Comparison of ENCODE assay signal across 8 cellular contexts in genomic region chrX:102651242-102651967, GRCh38. TPM values are rescaled to one million over a fixed set of nuclear protein-coding genes. Genes with fewer than 3 reads are reported as not detected.
DNase-seq lines count a peak whose midpoint lies in the region; ATAC-seq and TF ChIP-seq lines count a peak whose summit lies in the region.

A gene with protein sequence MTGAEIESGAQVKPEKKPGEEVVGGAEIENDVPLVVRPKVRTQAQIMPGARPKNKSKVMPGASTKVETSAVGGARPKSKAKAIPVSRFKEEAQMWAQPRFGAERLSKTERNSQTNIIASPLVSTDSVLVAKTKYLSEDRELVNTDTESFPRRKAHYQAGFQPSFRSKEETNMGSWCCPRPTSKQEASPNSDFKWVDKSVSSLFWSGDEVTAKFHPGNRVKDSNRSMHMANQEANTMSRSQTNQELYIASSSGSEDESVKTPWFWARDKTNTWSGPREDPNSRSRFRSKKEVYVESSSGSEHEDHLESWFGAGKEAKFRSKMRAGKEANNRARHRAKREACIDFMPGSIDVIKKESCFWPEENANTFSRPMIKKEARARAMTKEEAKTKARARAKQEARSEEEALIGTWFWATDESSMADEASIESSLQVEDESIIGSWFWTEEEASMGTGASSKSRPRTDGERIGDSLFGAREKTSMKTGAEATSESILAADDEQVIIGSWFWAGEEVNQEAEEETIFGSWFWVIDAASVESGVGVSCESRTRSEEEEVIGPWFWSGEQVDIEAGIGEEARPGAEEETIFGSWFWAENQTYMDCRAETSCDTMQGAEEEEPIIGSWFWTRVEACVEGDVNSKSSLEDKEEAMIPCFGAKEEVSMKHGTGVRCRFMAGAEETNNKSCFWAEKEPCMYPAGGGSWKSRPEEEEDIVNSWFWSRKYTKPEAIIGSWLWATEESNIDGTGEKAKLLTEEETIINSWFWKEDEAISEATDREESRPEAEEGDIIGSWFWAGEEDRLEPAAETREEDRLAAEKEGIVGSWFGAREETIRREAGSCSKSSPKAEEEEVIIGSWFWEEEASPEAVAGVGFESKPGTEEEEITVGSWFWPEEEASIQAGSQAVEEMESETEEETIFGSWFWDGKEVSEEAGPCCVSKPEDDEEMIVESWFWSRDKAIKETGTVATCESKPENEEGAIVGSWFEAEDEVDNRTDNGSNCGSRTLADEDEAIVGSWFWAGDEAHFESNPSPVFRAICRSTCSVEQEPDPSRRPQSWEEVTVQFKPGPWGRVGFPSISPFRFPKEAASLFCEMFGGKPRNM (N-terminal part only) (plus strand): TSS chrX:102651483. CDS start chrX:102653914, 2,431 bp downstream.

- ATAC-seq in GM19324 (IDR thresholded peaks at IDR 0.05; ENCODE audit: low FRiP score, unreplicated experiment): peak; percentile 27
- ATAC-seq in omental fat pad (ENCODE audit: low FRiP score): peak; percentile 87
- ATAC-seq in GM18909 (IDR thresholded peaks at IDR 0.05; ENCODE audit: poor library complexity, unreplicated experiment): no peak

- no peaks in the 10 kb centered on the region for H3K27me3 Mint-ChIP-seq in activated naive CD4-positive, alpha-beta T cell treated with anti-CD3 and anti-CD28 coated beads for 36 hours (ENCODE audit: low read depth)

- intact Hi-C loops in activated naive CD4-positive, alpha-beta T cell treated with anti-CD3 and anti-CD28 coated beads for 36 hours (cut with micrococcal nuclease): loop anchor here (5.0 to 10.0 kb wide), 3 partner anchors 134 to 1237 kb away; partner anchors contain the start of genes TMSB15A and ZMAT1
- intact Hi-C loops in head of caudate nucleus (cut with DNase I): loop anchor here (10.0 kb wide), 1 partner anchor 63 kb away; the partner anchor contains the start of gene GPRASP2

- H3K4me1 ChIP-seq in urinary bladder (ENCODE audit: insufficient read depth): no peaks in the 10 kb centered on the region

- no peaks in the 10 kb centered on the region for H3K9me3 Mint-ChIP-seq in activated naive CD4-positive, alpha-beta T cell treated with anti-CD3 and anti-CD28 coated beads for 36 hours

- peak; percentile 34 for DNase-seq in NCI-H526 treated with DMSO at 0.1 percent for 48 hours (lab: John Stamatoyannopoulos, UW)
- peak; percentile 49 for DNase-seq in activated naive CD4-positive, alpha-beta T cell treated with anti-CD3 and anti-CD28 coated beads for 36 hours
- peak; percentile 30 to 86 (median 68) for DNase-seq in head of caudate nucleus
- DNase-seq in omental fat pad (ENCODE audit: low spot score): no peak
- DNase-seq in LoVo (ENCODE audit: low spot score): no peak

- peak within 1 kb of the TSS; percentile 80 for H3K27ac ChIP-seq in urinary bladder (ENCODE audit: low read depth)

- H3K36me3 Mint-ChIP-seq in activated naive CD4-positive, alpha-beta T cell treated with anti-CD3 and anti-CD28 coated beads for 36 hours (ENCODE audit: low read depth): peaks cover 13% of the 10 kb centered on the region

- peak within 1 kb of the TSS; percentile 83 for H3K27ac Mint-ChIP-seq in activated naive CD4-positive, alpha-beta T cell treated with anti-CD3 and anti-CD28 coated beads for 36 hours

- H3K4me3 Mint-ChIP-seq in activated naive CD4-positive, alpha-beta T cell treated with anti-CD3 and anti-CD28 coated beads for 36 hours: peak within 1 kb of the TSS; percentile 86

- no peak for TF ChIP-seq CTCF in omental fat pad (IDR thresholded peaks at IDR 0.05)

- peaks cover 21% of the 10 kb centered on the region for H3K4me1 Mint-ChIP-seq in activated naive CD4-positive, alpha-beta T cell treated with anti-CD3 and anti-CD28 coated beads for 36 hours (ENCODE audit: low read depth)

- under 1% methylated on average over 58 of the region's 58 CpGs for WGBS in urinary bladder

- CTCF ChIA-PET in activated naive CD4-positive, alpha-beta T cell treated with anti-CD3 and anti-CD28 coated beads for 36 hours (lab: Charles Lee): no interaction called here

- H3K36me3 ChIP-seq in urinary bladder (ENCODE audit: insufficient read depth): no peaks in the 10 kb centered on the region

- peak within 1 kb of the TSS; percentile 68 for H3K4me3 ChIP-seq in urinary bladder (ENCODE audit: low read depth, low read length)

RNA-seq across cellular contexts. Expression of the gene that starts here (rescaled TPM):
- 1 to 10 TPM; 3.5 to 4.0 TPM for total RNA-seq in activated naive CD4-positive, alpha-beta T cell treated with anti-CD3 and anti-CD28 coated beads for 36 hours
- total RNA-seq in omental fat pad (1 to 10 TPM; 4.1 to 9.1 (median 6.7) TPM), urinary bladder (32.0 TPM)
- 21.5 TPM for polyA plus RNA-seq in urinary bladder

Comparison
In these comparisons a context has a peak if more than half of its experiments do, and no peak if none do; other contexts are left out.
1. DNase-seq: peak in NCI-H526 treated with DMSO at 0.1 percent for 48 hours (single experiment), activated naive CD4-positive, alpha-beta T cell treated with anti-CD3 and anti-CD28 coated beads for 36 hours (single experiment) and head of caudate nucleus (42 of 42); none in omental fat pad (single experiment) and LoVo (single experiment).